ENCODE assay signal across 8 cellular contexts in genomic region chr17:82698974-82699442, GRCh38. TPM values are rescaled to one million over a fixed set of nuclear protein-coding genes. Genes with fewer than 3 reads are reported as not detected.
A peak's percentile ranks its signal among the peaks of the same experiment; 100 is the strongest.
DNase-seq lines count a peak whose midpoint lies in the region; ATAC-seq and TF ChIP-seq lines count a peak whose summit lies in the region.

No MANE protein-coding gene starts in this region.

- POLR2A ChIA-PET in HEK293 (lab: Yijun Ruan, JAX), result interaction anchor here (0.7 kb wide), 1 partner anchor 58 kb away, joined by 5 read pairs; no protein-coding TSS in a partner anchor
- POLR2A ChIA-PET in WTC11 (lab: Charles Lee), result no interaction called here

- TF ChIP-seq CTCF in HEK293 (tag by site-specific recombination; IDR thresholded peaks at IDR 0.05) (no peak), WTC11 (IDR thresholded peaks at IDR 0.05) (no peak), testis (IDR thresholded peaks at IDR 0.05) (no peak)

- peaks cover 0 to 25% (median under 1%) of the 10 kb centered on the region in 4 donors for H3K4me1 Mint-ChIP-seq in CD4-positive, CD25-positive, alpha-beta regulatory T cell
- H3K4me1 Mint-ChIP-seq in WTC11, result no peaks in the 10 kb centered on the region

- H3K36me3 ChIP-seq in CD4-positive, CD25-positive, alpha-beta regulatory T cell (ENCODE audit: control insufficient read depth, insufficient read depth, low read length), result peaks cover 4% of the 10 kb centered on the region
- H3K36me3 ChIP-seq in HEK293 (ENCODE audit: control insufficient read depth in 2 of 2, insufficient read depth in 1 of 2, low read length in 2 of 2), result peaks cover 0 to 9% of the 10 kb centered on the region in 2 experiments; a peak in 2 of 3 replicates
- H3K36me3 ChIP-seq in testis (ENCODE audit: low read depth, missing control alignments), result no peaks in the 10 kb centered on the region

- intact Hi-C loops in testis (cut with DNase I; ENCODE audit: low total_unique reads), result no loop called here
- intact Hi-C loops in sciatic nerve (cut with DNase I), result no loop called here

- no peak for ATAC-seq in CD4-positive, CD25-positive, alpha-beta regulatory T cell (ENCODE audit: low read depth in 2 of 2)
- ATAC-seq in WTC11 (peak; percentile 12), sciatic nerve (no peak)

- H3K4me1 ChIP-seq in CD4-positive, CD25-positive, alpha-beta regulatory T cell (ENCODE audit: control insufficient read depth, insufficient read depth, low read length, poor library complexity, severe bottlenecking), result peaks cover 18% of the 10 kb centered on the region
- H3K4me1 ChIP-seq in HEK293 (ENCODE audit: control insufficient read depth, insufficient read depth, low read length) (no peaks in the 10 kb centered on the region; the same call in 1 of the 2 replicates), testis (peaks cover 4% of the 10 kb centered on the region)

- peak overlapping the region in 1 of 3 donors; percentile 80 for H3K27ac Mint-ChIP-seq in CD4-positive, CD25-positive, alpha-beta regulatory T cell
- H3K27ac Mint-ChIP-seq in WTC11, result no peak overlapping the region

- H3K9me3 Mint-ChIP-seq in CD4-positive, CD25-positive, alpha-beta regulatory T cell, result peaks cover 0 to 9% (median 2%) of the 10 kb centered on the region in 7 donors
- H3K9me3 Mint-ChIP-seq in WTC11, result peaks cover 8% of the 10 kb centered on the region

- DNase-seq in CD4-positive, CD25-positive, alpha-beta regulatory T cell, result no peak
- DNase-seq in WTC11 (ENCODE audit: low spot score) (no peak), iris pigment epithelial cell (ENCODE audit: low read depth) (peak; percentile 7), testis (no peak), sciatic nerve (ENCODE audit: low spot score) (no peak), cerebellar nuclear complex (lab: John Stamatoyannopoulos, UW) (no peak)
- no peak for DNase-seq in NK-92 treated with Interleukin-12 subunit alpha and Interleukin-12 subunit beta, amount 100 ng/mL, for 24 hours (lab: John Stamatoyannopoulos, UW)

- H3K4me3 ChIP-seq in CD4-positive, CD25-positive, alpha-beta regulatory T cell (ENCODE audit: low read depth, low read length), result peak overlapping the region; percentile 47
- H3K4me3 ChIP-seq in HEK293 (ENCODE audit: low read depth, low read length) (peak overlapping the region; percentile 71), testis (peak overlapping the region; percentile 38 to 73)

- 2 to 33% methylated on average over 4 to 34 of the region's 45 CpGs for WGBS in testis, 2 donors

- H3K9me3 ChIP-seq in CD4-positive, CD25-positive, alpha-beta regulatory T cell (ENCODE audit: control insufficient read depth in 2 of 2, low read length in 2 of 2), result peaks cover 8 to 9% of the 10 kb centered on the region in 2 experiments
- no peaks in the 10 kb centered on the region for H3K9me3 ChIP-seq in HEK293 (ENCODE audit: control insufficient read depth, insufficient read depth, low read depth, low read length)
- H3K9me3 ChIP-seq in testis, result no peaks in the 10 kb centered on the region

- CTCF ChIA-PET in HEK293 (lab: Yijun Ruan, JAX) (interaction anchor here (0.6 kb wide), 1 partner anchor 30 kb away, joined by 3 read pairs; no protein-coding TSS in a partner anchor), WTC11 (lab: Charles Lee) (interaction anchor here (1.0 kb wide), 1 partner anchor 83 kb away, joined by 3 read pairs; no protein-coding TSS in a partner anchor)

- H3K4me3 Mint-ChIP-seq in CD4-positive, CD25-positive, alpha-beta regulatory T cell, result peak overlapping the region; percentile 89 to 91 (median 90)
- H3K4me3 Mint-ChIP-seq in WTC11, result peak overlapping the region; percentile 76

- peaks cover 8% of the 10 kb centered on the region for H3K27me3 Mint-ChIP-seq in CD4-positive, CD25-positive, alpha-beta regulatory T cell
- peaks cover 58% of the 10 kb centered on the region for H3K27me3 Mint-ChIP-seq in WTC11 (ENCODE audit: low read depth)

- H3K27ac ChIP-seq in CD4-positive, CD25-positive, alpha-beta regulatory T cell (ENCODE audit: insufficient read depth, low read length, poor library complexity, severe bottlenecking), result peak overlapping the region; percentile 51
- no peak overlapping the region; the same call in 1 of the 2 replicates for H3K27ac ChIP-seq in HEK293 (ENCODE audit: extremely low read depth, low read depth, low read length)
- no peak overlapping the region for H3K27ac ChIP-seq in testis

- H3K36me3 Mint-ChIP-seq in CD4-positive, CD25-positive, alpha-beta regulatory T cell, result peaks cover 9% of the 10 kb centered on the region
- peaks cover 4% of the 10 kb centered on the region for H3K36me3 Mint-ChIP-seq in WTC11

- no peak for TF ChIP-seq POLR2A in testis (IDR thresholded peaks at IDR 0.05)

- no peaks in the 10 kb centered on the region for H3K27me3 ChIP-seq in CD4-positive, CD25-positive, alpha-beta regulatory T cell (ENCODE audit: control insufficient read depth, insufficient read depth, low read length)
- H3K27me3 ChIP-seq in testis, result no peaks in the 10 kb centered on the region

TF ChIP-seq in HEK293, 187 proteins besides CTCF, POLR2A, EP300 and RAD21 (continues in another document):
- peak; percentile 68 for TF ChIP-seq PATZ1 (tag by site-specific recombination; IDR thresholded peaks at IDR 0.05)
- TF ChIP-seq ZNF214 (tag by site-specific recombination; IDR thresholded peaks at IDR 0.05; ENCODE audit: borderline replicate concordance), result no peak
- TF ChIP-seq ZNF354C (tag by site-specific recombination; IDR thresholded peaks at IDR 0.05; ENCODE audit: borderline replicate concordance, low read depth), result no peak
- TF ChIP-seq BCL11A (tag by site-specific recombination; IDR thresholded peaks at IDR 0.05; ENCODE audit: low read depth), result no peak

TF ChIP-seq in WTC11, 78 proteins besides CTCF, POLR2A, EP300 and RAD21:
- TF ChIP-seq FOXP4 (CRISPR knock-in tag; IDR thresholded peaks at IDR 0.05) (peak; percentile 65; the same call in 1 of the 2 replicates), NFATC4 (CRISPR knock-in tag; IDR thresholded peaks at IDR 0.05) (no peak), FOXK1 (CRISPR knock-in tag; IDR thresholded peaks at IDR 0.05) (peak; percentile 77; the same call in 1 of the 2 replicates), ZNF671 (CRISPR knock-in tag; IDR thresholded peaks at IDR 0.05) (no peak), FOXP1 (CRISPR knock-in tag; IDR thresholded peaks at IDR 0.05; ENCODE audit: borderline replicate concordance) (0 out of 2 replicates have a peak, but pooled peaks have one; percentile 20)
TF ChIP-seq in WTC11: peak in this region for 3.

RNA-seq across cellular contexts. Expression of gene RAB40B, which starts 0.5 kb away (rescaled TPM):
- 4.9 TPM for total RNA-seq in CD4-positive, CD25-positive, alpha-beta regulatory T cell
- polyA plus RNA-seq in CD4-positive, CD25-positive, alpha-beta regulatory T cell, result 1 to 10 TPM; 2.2 to 5.3 (median 3.4) TPM
- 2.7 to 4.4 TPM (median 3.1 TPM) in 3 replicates for total RNA-seq in WTC11 (2021)
- 10 to 100 TPM in 1 of 2 donors, 1 to 10 TPM in 1; 9.4 to 16.4 TPM for total RNA-seq in testis
- 13.5 TPM for polyA plus RNA-seq in testis (ENCODE audit: insufficient read depth, low read depth, low replicate concordance)
- 30.3 TPM for total RNA-seq in sciatic nerve

RNA-seq across cellular contexts. Expression of gene FN3KRP, which starts 17.5 kb away (rescaled TPM):
- 28.1 TPM for total RNA-seq in CD4-positive, CD25-positive, alpha-beta regulatory T cell
- polyA plus RNA-seq in CD4-positive, CD25-positive, alpha-beta regulatory T cell, result 10 to 100 TPM; 25.3 to 36.7 (median 34.0) TPM
- total RNA-seq in WTC11 (2021) (19.7 to 24.4 TPM (median 23.2 TPM) in 3 replicates), testis (10 to 100 TPM; 26.9 to 29.3 TPM), sciatic nerve (32.3 TPM)
- polyA plus RNA-seq in testis (ENCODE audit: insufficient read depth, low read depth, low replicate concordance), result 30.2 TPM

RNA-seq across cellular contexts. Expression of gene FN3K, which starts 36.4 kb away (rescaled TPM):
- 2.0 TPM for total RNA-seq in CD4-positive, CD25-positive, alpha-beta regulatory T cell
- polyA plus RNA-seq in CD4-positive, CD25-positive, alpha-beta regulatory T cell, result under 1 TPM; 0.18 to 0.74 (median 0.25) TPM
- total RNA-seq in WTC11 (2021), result 19.3 to 23.6 TPM (median 21.2 TPM) in 3 replicates
- total RNA-seq in testis, result 10 to 100 TPM; 29.7 to 31.7 TPM
- polyA plus RNA-seq in testis (ENCODE audit: insufficient read depth, low read depth, low replicate concordance), result 12.4 TPM
- 57.2 TPM for total RNA-seq in sciatic nerve

RNA-seq across cellular contexts. Expression of gene WDR45B, which starts 50.8 kb away (rescaled TPM):
- 86.8 TPM for total RNA-seq in CD4-positive, CD25-positive, alpha-beta regulatory T cell
- polyA plus RNA-seq in CD4-positive, CD25-positive, alpha-beta regulatory T cell, result 10 to 100 TPM; 35.1 to 45.2 (median 38.0) TPM
- total RNA-seq in WTC11 (2021) (87.1 to 96.5 TPM (median 89.1 TPM) in 3 replicates), testis (100 to 1,000 TPM; 163 to 165 TPM), sciatic nerve (67.1 TPM)
- polyA plus RNA-seq in testis (ENCODE audit: insufficient read depth, low read depth, low replicate concordance), result 142 TPM

RNA-seq across cellular contexts. Expression of gene TBCD, which starts 52.9 kb away (rescaled TPM):
- 86.4 TPM for total RNA-seq in CD4-positive, CD25-positive, alpha-beta regulatory T cell
- 100 to 1,000 TPM in 1 of 4 donors, 10 to 100 TPM in 3; 39.2 to 146 (median 79.2) TPM for polyA plus RNA-seq in CD4-positive, CD25-positive, alpha-beta regulatory T cell
- total RNA-seq in WTC11 (2021) (170 to 176 TPM (median 173 TPM) in 3 replicates), testis (100 to 1,000 TPM; 115 to 128 TPM), sciatic nerve (122 TPM)
- polyA plus RNA-seq in testis (ENCODE audit: insufficient read depth, low read depth, low replicate concordance), result 81.2 TPM
